Comparison of ENCODE assay signal across 2 cellular contexts in the genomic region with DNA sequence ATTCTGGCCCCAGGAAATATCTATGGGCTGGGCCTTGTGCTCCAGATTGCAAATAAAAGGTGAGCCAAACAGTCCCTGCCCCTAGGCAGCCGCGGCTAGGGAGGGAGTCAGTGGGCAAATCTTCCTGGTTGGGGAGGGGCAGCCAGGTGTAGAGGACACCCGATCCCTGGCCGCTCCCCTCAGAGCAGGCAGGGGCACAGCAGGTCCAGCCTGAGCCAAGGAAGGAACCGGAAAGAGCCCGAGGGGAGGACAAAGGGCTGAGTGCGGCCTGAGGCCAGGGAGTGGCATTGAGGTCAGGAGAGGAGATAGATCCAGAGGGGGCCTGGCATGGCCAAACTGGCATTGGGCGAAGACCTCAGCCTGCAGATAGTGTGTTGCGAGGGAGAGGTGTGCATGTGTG.
A peak's percentile ranks its signal among the peaks of the same experiment; 100 is the strongest.
TF ChIP-seq lines count a peak whose summit lies in the region.

No MANE protein-coding gene starts in this region.

TF ChIP-seq in Ishikawa, 13 proteins besides CTCF, POLR2A, EP300 and RAD21:
- TF ChIP-seq, protein P1, sequence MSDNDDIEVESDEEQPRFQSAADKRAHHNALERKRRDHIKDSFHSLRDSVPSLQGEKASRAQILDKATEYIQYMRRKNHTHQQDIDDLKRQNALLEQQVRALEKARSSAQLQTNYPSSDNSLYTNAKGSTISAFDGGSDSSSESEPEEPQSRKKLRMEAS (IDR thresholded peaks at IDR 0.05): no peak
- TF ChIP-seq NFIC (IDR thresholded peaks at IDR 0.05) (0 out of 2 replicates have a peak, but pooled peaks have one; percentile 13), TCF12 (IDR thresholded peaks at IDR 0.05; ENCODE audit: low read depth) (peak; percentile 52; the same call in 1 of the 2 replicates), USF1 (IDR thresholded peaks at IDR 0.05) (no peak), ZBTB7A (IDR thresholded peaks at IDR 0.05; ENCODE audit: low read depth) (no peak), TEAD4 (IDR thresholded peaks at IDR 0.05) (no peak)
- TF ChIP-seq, protein P2, sequence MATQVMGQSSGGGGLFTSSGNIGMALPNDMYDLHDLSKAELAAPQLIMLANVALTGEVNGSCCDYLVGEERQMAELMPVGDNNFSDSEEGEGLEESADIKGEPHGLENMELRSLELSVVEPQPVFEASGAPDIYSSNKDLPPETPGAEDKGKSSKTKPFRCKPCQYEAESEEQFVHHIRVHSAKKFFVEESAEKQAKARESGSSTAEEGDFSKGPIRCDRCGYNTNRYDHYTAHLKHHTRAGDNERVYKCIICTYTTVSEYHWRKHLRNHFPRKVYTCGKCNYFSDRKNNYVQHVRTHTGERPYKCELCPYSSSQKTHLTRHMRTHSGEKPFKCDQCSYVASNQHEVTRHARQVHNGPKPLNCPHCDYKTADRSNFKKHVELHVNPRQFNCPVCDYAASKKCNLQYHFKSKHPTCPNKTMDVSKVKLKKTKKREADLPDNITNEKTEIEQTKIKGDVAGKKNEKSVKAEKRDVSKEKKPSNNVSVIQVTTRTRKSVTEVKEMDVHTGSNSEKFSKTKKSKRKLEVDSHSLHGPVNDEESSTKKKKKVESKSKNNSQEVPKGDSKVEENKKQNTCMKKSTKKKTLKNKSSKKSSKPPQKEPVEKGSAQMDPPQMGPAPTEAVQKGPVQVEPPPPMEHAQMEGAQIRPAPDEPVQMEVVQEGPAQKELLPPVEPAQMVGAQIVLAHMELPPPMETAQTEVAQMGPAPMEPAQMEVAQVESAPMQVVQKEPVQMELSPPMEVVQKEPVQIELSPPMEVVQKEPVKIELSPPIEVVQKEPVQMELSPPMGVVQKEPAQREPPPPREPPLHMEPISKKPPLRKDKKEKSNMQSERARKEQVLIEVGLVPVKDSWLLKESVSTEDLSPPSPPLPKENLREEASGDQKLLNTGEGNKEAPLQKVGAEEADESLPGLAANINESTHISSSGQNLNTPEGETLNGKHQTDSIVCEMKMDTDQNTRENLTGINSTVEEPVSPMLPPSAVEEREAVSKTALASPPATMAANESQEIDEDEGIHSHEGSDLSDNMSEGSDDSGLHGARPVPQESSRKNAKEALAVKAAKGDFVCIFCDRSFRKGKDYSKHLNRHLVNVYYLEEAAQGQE (IDR thresholded peaks at IDR 0.05; ENCODE audit: low read depth): no peak

TF ChIP-seq in H1, 55 proteins besides CTCF, POLR2A, EP300 and RAD21:
- TF ChIP-seq CEBPB (IDR thresholded peaks at IDR 0.05; ENCODE audit: low read depth, low read length) (no peak), RBBP5 (IDR thresholded peaks at IDR 0.05; ENCODE audit: borderline replicate concordance, low read depth, low read length) (no peak), BCL11A (IDR thresholded peaks at IDR 0.05; ENCODE audit: low read depth in 2 of 2, low read length in 2 of 2) (no peak), MAFK (IDR thresholded peaks at IDR 0.05; ENCODE audit: low read depth, low read length) (no peak), NANOG (IDR thresholded peaks at IDR 0.05; ENCODE audit: insufficient read depth, low read depth, low read length, poor library complexity, severe bottlenecking) (no peak), FOSL1 (IDR thresholded peaks at IDR 0.05; ENCODE audit: insufficient read depth, low read depth, low read length) (no peak), KDM5A (IDR thresholded peaks at IDR 0.05; ENCODE audit: low read length) (no peak)
